In the genomic region with DNA sequence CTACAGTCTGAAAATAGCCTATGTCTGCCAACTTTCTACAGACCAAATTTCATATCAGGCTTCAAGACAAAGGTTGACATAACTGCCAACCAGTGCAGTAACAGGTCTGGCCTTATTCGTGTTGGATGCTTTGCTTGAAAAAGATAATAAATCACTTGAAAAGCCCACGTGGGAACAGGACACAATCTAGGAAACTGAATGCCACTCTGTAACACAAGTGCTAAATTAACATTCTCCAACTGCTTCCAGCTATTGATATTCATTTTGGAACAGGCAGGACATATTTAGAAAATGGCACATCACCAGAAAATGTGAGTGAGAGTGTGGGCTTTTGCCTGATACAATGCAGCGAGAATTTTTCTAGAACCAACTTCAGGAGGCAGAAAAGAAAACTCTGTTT, we compare ENCODE assay signal across 15 cellular contexts.
"Had no signal": no experiment of that assay in that cellular context is flagged by ENCODE, and none has a peak within 500 bp of the region (broad histone marks: within the 10 kb centered on the region; RNA-seq: fewer than 3 reads in every experiment).

No MANE protein-coding gene starts in this region.

- H3K36me3 ChIP-seq: gastrocnemius medialis, lower lobe of right lung, tibial nerve, vagina, WERI-Rb-1 had no signal

- ATAC-seq: activated CD4-positive, alpha-beta T cell treated with anti-CD3 and anti-CD28 coated beads for 36 hours; gastrocnemius medialis; lower lobe of right lung; stimulated activated effector memory CD8-positive, alpha-beta T cell treated with anti-CD3 and anti-CD28 coated beads, Interleukin-12 subunit alpha, Interleukin-12 subunit beta, amount 100 ng/mL, for 72 hours had no signal

- H2AFZ ChIP-seq: hepatocyte had no signal

- H3K27ac ChIP-seq: gastrocnemius medialis, hepatocyte, lower lobe of right lung, tibial nerve, vagina, WERI-Rb-1 had no signal

- H3K9me3 ChIP-seq: gastrocnemius medialis, lower lobe of right lung, tibial nerve, vagina had no signal

- H3K4me2 ChIP-seq: hepatocyte had no signal

- H3K27me3 ChIP-seq: gastrocnemius medialis, hepatocyte, tibial nerve, vagina had no signal

- DNase-seq: activated CD4-positive, alpha-beta memory T cell treated with anti-CD3 and anti-CD28 coated beads, Interleukin-2, amount 10 ng/mL, durations not matched to agents 7 days and 5 days; activated CD4-positive, alpha-beta T cell treated with anti-CD3 and anti-CD28 coated beads for 36 hours; activated gamma-delta T cell; activated naive CD8-positive, alpha-beta T cell treated with anti-CD3 and anti-CD28 coated beads, Interleukin-2, amount 10 ng/mL, durations not matched to agents 7 days and 5 days; activated T-cell treated with anti-CD3 and anti-CD28 coated beads, Interleukin-2, amount 50 U/mL, for 48 hours; gastrocnemius medialis; lower lobe of right lung; naive B cell; retina; small intestine; WERI-Rb-1 had no signal

- H3K4me1 ChIP-seq: gastrocnemius medialis, lower lobe of right lung, tibial nerve, vagina had no signal

- H3K4me3 ChIP-seq: gastrocnemius medialis, hepatocyte, lower lobe of right lung, tibial nerve, vagina had no signal

- H3K79me2 ChIP-seq: hepatocyte had no signal
